11 cellular contexts compared by ENCODE assay signal in genomic region chr17:32161506-32162365, GRCh38. TPM values are rescaled to one million over a fixed set of nuclear protein-coding genes. Genes with fewer than 3 reads are reported as not detected.
DNase-seq lines count a peak whose midpoint lies in the region; ATAC-seq and TF ChIP-seq lines count a peak whose summit lies in the region.
"Had no signal": no experiment of that assay in that cellular context is flagged by ENCODE, and none has a peak within 500 bp of the region (broad histone marks: within the 10 kb centered on the region; RNA-seq: fewer than 3 reads in every experiment).

No MANE protein-coding gene starts in this region.

- peak overlapping the region; percentile 15; the same call in 1 of the 2 replicates for H3K9ac ChIP-seq in GM23248
- H3K9ac ChIP-seq in skeletal muscle satellite cell (ENCODE audit: low read depth, low read length): peak overlapping the region; percentile 39

- H3K4me3 ChIP-seq in GM23248: no peak overlapping the region
- H3K4me3 ChIP-seq in esophagus muscularis mucosa: no peak overlapping the region
- peak overlapping the region; percentile 48 for H3K4me3 ChIP-seq in skeletal muscle satellite cell (ENCODE audit: low read length)

- no peak for TF ChIP-seq EP300 in esophagus muscularis mucosa (IDR thresholded peaks at IDR 0.05)

- H2AFZ ChIP-seq in GM23248: no peak overlapping the region

- H3K36me3 ChIP-seq in GM23248 (ENCODE audit: low read depth) (no peaks in the 10 kb centered on the region), esophagus muscularis mucosa (peaks cover 12 to 41% (median 23%) of the 10 kb centered on the region in 4 donors), skeletal muscle satellite cell (ENCODE audit: insufficient read depth, low read length) (peaks cover 11% of the 10 kb centered on the region)

- WGBS in GM23248 (ENCODE audit: low coverage in 1 of 2, low lambda C conversion rate in 2 of 2, missing lambda C conversion rate in 2 of 2), 2 experiments: 36 to 39% methylated on average over 6 of the region's 6 CpGs
- WGBS in esophagus muscularis mucosa: 74% methylated on average over 6 of the region's 6 CpGs

- H3K27ac ChIP-seq in GM23248 (peak overlapping the region; percentile 67), RWPE1 (no peak overlapping the region), esophagus muscularis mucosa (replicated peaks in 1 of 4) (no peak overlapping the region)

- no peaks in the 10 kb centered on the region for H3K9me2 ChIP-seq in GM23248 (ENCODE audit: insufficient read depth)

- POLR2A ChIA-PET in RWPE1 (lab: Yijun Ruan, JAX; ENCODE audit: low non-redundant PET): no interaction called here

- CTCF ChIA-PET in RWPE1 (lab: Yijun Ruan, JAX): interaction anchor here (0.6 kb wide), 1 partner anchor 16 kb away, joined by 4 read pairs; no protein-coding TSS in a partner anchor

- ATAC-seq in GM18873 (IDR thresholded peaks at IDR 0.05; ENCODE audit: low FRiP score, unreplicated experiment): no peak
- no peak for ATAC-seq in GM18511 (IDR thresholded peaks at IDR 0.05; ENCODE audit: unreplicated experiment)

- 0 out of 2 replicates have a peak, but pooled peaks cover 3% of the 10 kb centered on the region for H3K79me2 ChIP-seq in GM23248 (ENCODE audit: insufficient read depth)

- intact Hi-C loops in esophagus muscularis mucosa (cut with DNase I): no loop called here

- no peaks in the 10 kb centered on the region for H3K9me3 ChIP-seq in GM23248 (ENCODE audit: low read depth)
- peaks cover 0 to 5% (median 1%) of the 10 kb centered on the region in 4 donors for H3K9me3 ChIP-seq in esophagus muscularis mucosa
- peaks cover 3% of the 10 kb centered on the region for H3K9me3 ChIP-seq in skeletal muscle satellite cell (replicated peaks; ENCODE audit: low read length)

- no peak for TF ChIP-seq POLR2A in esophagus muscularis mucosa (IDR thresholded peaks at IDR 0.05; ENCODE audit: low read depth)

- no peak for TF ChIP-seq CTCF in RWPE1 (conservative IDR thresholded peaks at IDR 0.05; ENCODE audit: low read depth)
- no peak for TF ChIP-seq CTCF in esophagus muscularis mucosa (IDR thresholded peaks at IDR 0.05)

- DNase-seq in GM23248 (peak; percentile 78), RWPE1 (ENCODE audit: low spot score) (peak; percentile 48), esophagus muscularis mucosa (ENCODE audit: extremely low spot score) (peak; percentile 24)
- DNase-seq in activated CD4-positive, alpha-beta T cell treated with anti-CD3 and anti-CD28 coated beads for 4 hours: no peak
- DNase-seq: activated CD4-positive, alpha-beta T cell treated with anti-CD3 and anti-CD28 coated beads, Interleukin-2, amount 10 ng/mL, durations not matched to agents 24 days and 14 days; DMS79 treated with DMSO at 0.1 percent for 48 hours; Kasumi-1; stimulated activated CD4-positive, alpha-beta T cell treated with anti-CD3 and anti-CD28 coated beads, Interleukin-1b, Interleukin-23, amount 100 ng/mL, for 48 hours had no signal

- H3F3A ChIP-seq in GM23248 (ENCODE audit: insufficient read depth): peaks cover 28% of the 10 kb centered on the region

- in situ Hi-C loops in GM23248 (cut with MboI): no loop called here

- H3K27me3 ChIP-seq in GM23248 (replicated peaks; ENCODE audit: insufficient read depth): no peaks in the 10 kb centered on the region
- no peaks in the 10 kb centered on the region for H3K27me3 ChIP-seq in esophagus muscularis mucosa
- H3K27me3 ChIP-seq in skeletal muscle satellite cell (ENCODE audit: control insufficient read depth, insufficient read depth, low read length): no peaks in the 10 kb centered on the region

- H4K20me1 ChIP-seq in GM23248 (ENCODE audit: insufficient read depth): no peaks in the 10 kb centered on the region

- H3K4me2 ChIP-seq in GM23248 (ENCODE audit: unreplicated experiment) (peak overlapping the region; percentile 66), skeletal muscle satellite cell (ENCODE audit: low read length) (peak overlapping the region; percentile 74)

- peaks cover 24% of the 10 kb centered on the region for H3K4me1 ChIP-seq in GM23248 (ENCODE audit: insufficient read depth)
- peaks cover 0 to 10% (median 5%) of the 10 kb centered on the region in 4 donors for H3K4me1 ChIP-seq in esophagus muscularis mucosa
- peaks cover 40% of the 10 kb centered on the region for H3K4me1 ChIP-seq in skeletal muscle satellite cell (ENCODE audit: control insufficient read depth, insufficient read depth, low read length)

RNA-seq across cellular contexts. Expression of gene RHOT1, which starts 19.4 kb away (rescaled TPM):
- 31.9 and 54.9 TPM in 2 replicates for total RNA-seq in GM23248 (2014; rRNA removed; shearing (Covaris generic))
- polyA plus RNA-seq in GM23248 (2016; fragmentation: Nextera tagmentation; extraction: Ambion mirVana): 25.2 and 26.9 TPM in 2 replicates
- total RNA-seq in esophagus muscularis mucosa: 10 to 100 TPM; 34.6 to 52.7 (median 43.1) TPM
- total RNA-seq in skeletal muscle satellite cell (2012; rRNA removed): 23.8 and 32.3 TPM in 2 replicates

Comparison
In these comparisons a context has a peak if more than half of its experiments do, and no peak if none do; other contexts are left out.
1. DNase-seq: peak in GM23248 (single experiment), RWPE1 (single experiment) and esophagus muscularis mucosa (single experiment); none in activated CD4-positive, alpha-beta T cell treated with anti-CD3 and anti-CD28 coated beads for 4 hours (0 of 2).